18 cellular contexts compared by ENCODE assay signal in genomic region chr11:45593992-45594391, GRCh38.
DNase-seq lines count a peak whose midpoint lies in the region; ATAC-seq and TF ChIP-seq lines count a peak whose summit lies in the region.
"Had no signal": no experiment of that assay in that cellular context is flagged by ENCODE, and none has a peak within 500 bp of the region (broad histone marks: within the 10 kb centered on the region; RNA-seq: fewer than 3 reads in every experiment).

No MANE protein-coding gene starts in this region.

- WGBS in mammary epithelial cell (ENCODE audit: low coverage, missing lambda C conversion rate), result 71% methylated on average over 4 of the region's 4 CpGs
- 67 to 76% methylated on average over 4 of the region's 4 CpGs for WGBS in testis, 2 donors

- BruUV-seq in MCF 10A (replicated peaks; lab: Mats Ljungman, UMichigan), result no TSS peak
- BruUV-seq in mammary epithelial cell (replicated peaks; lab: Mats Ljungman, UMichigan), result no TSS peak

- no peaks in the 10 kb centered on the region for H3K4me1 ChIP-seq in mammary epithelial cell (ENCODE audit: insufficient read depth, low read length)
- H3K4me1 ChIP-seq in testis, result no peaks in the 10 kb centered on the region
- H3K4me1 ChIP-seq: left ventricle myocardium inferior had no signal

- in situ Hi-C loops in mammary epithelial cell (cut with MboI; ENCODE audit: low sequenced_read_pairs in 2 of 2), result no loop called here

- dilution Hi-C loops in mammary epithelial cell (cut with HindIII; ENCODE audit: low sequenced_read_pairs), result no loop called here

- DNase-seq in MCF 10A (ENCODE audit: unreplicated experiment) (peak; percentile 13), mammary epithelial cell (no peak), MG63 (peak; percentile 17), testis (peak; percentile 62)
- no peak for DNase-seq in stimulated activated CD4-positive, alpha-beta T cell treated with anti-CD3 and anti-CD28 coated beads, Interleukin-4, amount 100 ng/mL, for 24 hours
- DNase-seq: activated CD4-positive, alpha-beta T cell treated with anti-CD3 and anti-CD28 coated beads, Interleukin-2, amount 50 U/mL, for 4 hours; activated naive CD8-positive, alpha-beta T cell treated with anti-CD3 and anti-CD28 coated beads for 36 hours; CD8-positive, alpha-beta T cell; GDM1; left ventricle myocardium inferior; NCI-H526; ovary; stimulated activated CD4-positive, alpha-beta T cell treated with anti-CD3 and anti-CD28 coated beads, Interleukin-2, amount 100 ng/mL, for 24 hours; SW 1271 had no signal

- no peaks in the 10 kb centered on the region for H3K9me3 ChIP-seq in mammary epithelial cell (replicated peaks; ENCODE audit: insufficient read depth, low read length)
- no peaks in the 10 kb centered on the region for H3K9me3 ChIP-seq in MG63
- H3K9me3 ChIP-seq in testis, result no peaks in the 10 kb centered on the region
- H3K9me3 ChIP-seq: left ventricle myocardium inferior, ovary had no signal

- H3K4me3 Mint-ChIP-seq in MCF 10A (ENCODE audit: unreplicated experiment), result no peak overlapping the region
- H3K4me3 Mint-ChIP-seq: activated naive CD8-positive, alpha-beta T cell treated with anti-CD3 and anti-CD28 coated beads for 36 hours; CD8-positive, alpha-beta T cell had no signal

- H3K9ac ChIP-seq in mammary epithelial cell (ENCODE audit: insufficient read depth, low read length), result no peak overlapping the region

- H3K4me1 Mint-ChIP-seq in MCF 10A (ENCODE audit: insufficient read depth, unreplicated experiment), result no peaks in the 10 kb centered on the region
- H3K4me1 Mint-ChIP-seq: activated naive CD8-positive, alpha-beta T cell treated with anti-CD3 and anti-CD28 coated beads for 36 hours had no signal

- H3K4me3 ChIP-seq in mammary epithelial cell (replicated peaks in 1 of 3; ENCODE audit: insufficient read depth in 1 of 3, low read depth in 2 of 3, low read length in 3 of 3) (no peak overlapping the region), MG63 (no peak overlapping the region), testis (no peak overlapping the region)
- H3K4me3 ChIP-seq: left ventricle myocardium inferior, ovary had no signal

- H3K9me3 Mint-ChIP-seq in MCF 10A (ENCODE audit: unreplicated experiment), result no peaks in the 10 kb centered on the region
- H3K9me3 Mint-ChIP-seq: activated naive CD8-positive, alpha-beta T cell treated with anti-CD3 and anti-CD28 coated beads for 36 hours; CD8-positive, alpha-beta T cell had no signal

- ATAC-seq in SK-N-SH treated with all-trans-retinoic acid at 6 μM for 48 hours (peak; percentile 50), HG03097 (IDR thresholded peaks at IDR 0.05; ENCODE audit: low FRiP score, unreplicated experiment) (no peak), HG03039 (IDR thresholded peaks at IDR 0.05; ENCODE audit: unreplicated experiment) (no peak)
- ATAC-seq: CD8-positive, alpha-beta T cell had no signal

- CTCF ChIA-PET in MCF 10A (lab: Yijun Ruan, JAX) (no interaction called here), mammary epithelial cell (lab: Charles Lee; ENCODE audit: low non-redundant PET) (no interaction called here)

- TF ChIP-seq POLR2A in testis (IDR thresholded peaks at IDR 0.05), result no peak

- H3K4me2 ChIP-seq in mammary epithelial cell (ENCODE audit: insufficient read depth, low read depth, low read length), result no peak overlapping the region

- H2AFZ ChIP-seq in mammary epithelial cell (ENCODE audit: low read depth, low read length), result no peak overlapping the region

- POLR2A ChIA-PET in MCF 10A (lab: Yijun Ruan, JAX), result interaction anchor here (1.0 kb wide), 1 partner anchor 25 kb away, joined by 4 read pairs; no protein-coding TSS in a partner anchor

- H3K27ac Mint-ChIP-seq in MCF 10A (ENCODE audit: low read depth, unreplicated experiment), result no peak overlapping the region
- H3K27ac Mint-ChIP-seq: activated naive CD8-positive, alpha-beta T cell treated with anti-CD3 and anti-CD28 coated beads for 36 hours; CD8-positive, alpha-beta T cell had no signal

- H4K20me1 ChIP-seq in mammary epithelial cell (ENCODE audit: insufficient read depth, low read length), result no peaks in the 10 kb centered on the region

- TF ChIP-seq CTCF in MCF 10A (IDR thresholded peaks at IDR 0.05; ENCODE audit: unreplicated experiment) (no peak), mammary epithelial cell (conservative IDR thresholded peaks at IDR 0.05 in 1 of 2, IDR thresholded peaks at IDR 0.05 in 1 of 2; ENCODE audit: extremely low read depth in 1 of 2, insufficient read depth in 1 of 2, low read depth in 1 of 2, low read length in 2 of 2) (no peak), testis (IDR thresholded peaks at IDR 0.05) (no peak)

- H3K27me3 ChIP-seq in mammary epithelial cell (ENCODE audit: insufficient read depth, low read length) (peaks cover 3% of the 10 kb centered on the region), MG63 (no peaks in the 10 kb centered on the region), testis (no peaks in the 10 kb centered on the region)
- H3K27me3 ChIP-seq: ovary had no signal

- H3K36me3 ChIP-seq in mammary epithelial cell (ENCODE audit: insufficient read depth, low read length) (no peaks in the 10 kb centered on the region), MG63 (no peaks in the 10 kb centered on the region), testis (ENCODE audit: low read depth, missing control alignments) (no peaks in the 10 kb centered on the region)
- H3K36me3 ChIP-seq: left ventricle myocardium inferior, ovary had no signal

- H3K27ac ChIP-seq in mammary epithelial cell (ENCODE audit: insufficient read depth, low read depth, low read length) (no peak overlapping the region), testis (no peak overlapping the region)
- H3K27ac ChIP-seq: HL-60, left ventricle myocardium inferior, ovary had no signal

- H3K27me3 Mint-ChIP-seq in MCF 10A (ENCODE audit: insufficient read depth, unreplicated experiment), result peaks cover 52% of the 10 kb centered on the region

- intact Hi-C loops in MCF 10A (cut with micrococcal nuclease), result no loop called here
- intact Hi-C loops in mammary epithelial cell (cut with micrococcal nuclease), result no loop called here
- intact Hi-C loops in testis (cut with DNase I; ENCODE audit: low total_unique reads), result no loop called here

- no peaks in the 10 kb centered on the region for H3K36me3 Mint-ChIP-seq in MCF 10A (ENCODE audit: insufficient read depth, unreplicated experiment)
- H3K36me3 Mint-ChIP-seq: activated naive CD8-positive, alpha-beta T cell treated with anti-CD3 and anti-CD28 coated beads for 36 hours; CD8-positive, alpha-beta T cell had no signal

- no peaks in the 10 kb centered on the region for H3K79me2 ChIP-seq in mammary epithelial cell (ENCODE audit: insufficient read depth, low read length)

TF ChIP-seq in SK-N-SH treated with all-trans-retinoic acid at 6 μM for 48 hours, 23 proteins besides CTCF, POLR2A, EP300 and RAD21:
- TF ChIP-seq CSDC2 (CRISPR knock-in tag; IDR thresholded peaks at IDR 0.05) (no peak), GLIS3 (CRISPR knock-in tag; IDR thresholded peaks at IDR 0.05) (no peak)
TF ChIP-seq in SK-N-SH treated with all-trans-retinoic acid at 6 μM for 48 hours: peak in this region for 0.

Comparison
In these comparisons a context has a peak if more than half of its experiments do, and no peak if none do; other contexts are left out.
1. DNase-seq: peak in MCF 10A (single experiment), MG63 (single experiment) and testis (single experiment); none in mammary epithelial cell (single experiment) and stimulated activated CD4-positive, alpha-beta T cell treated with anti-CD3 and anti-CD28 coated beads, Interleukin-4, amount 100 ng/mL, for 24 hours (single experiment).